12 cellular contexts compared by ENCODE assay signal in genomic region chr9:68896495-68896894, GRCh38.
DNase-seq lines count a peak whose midpoint lies in the region; ATAC-seq, FAIRE-seq and TF ChIP-seq lines count a peak whose summit lies in the region.
"Had no signal": no experiment of that assay in that cellular context is flagged by ENCODE, and none has a peak within 500 bp of the region (broad histone marks: within the 10 kb centered on the region; RNA-seq: fewer than 3 reads in every experiment).

No MANE protein-coding gene starts in this region.

- no peaks in the 10 kb centered on the region for H3K27me3 ChIP-seq in GM23338 (ENCODE audit: insufficient read depth)

- TF ChIP-seq CTCF in GM23338 (conservative IDR thresholded peaks at IDR 0.05; ENCODE audit: low read depth in 2 of 2) (no peak), type B pancreatic cell (conservative IDR thresholded peaks at IDR 0.05) (no peak)

- H3K27ac Mint-ChIP-seq in GM23338 (no peak overlapping the region), type B pancreatic cell (no peak overlapping the region)
- peak overlapping the region; percentile 80 for H3K27ac Mint-ChIP-seq in activated T-helper 17 cell treated with anti-CD3 and anti-CD28 coated beads, Interleukin-2, amount 50 U/mL, for 72 hours
- peak overlapping the region in 1 of 2 donors; percentile 47 for H3K27ac Mint-ChIP-seq in natural killer cell treated with Interleukin-12 subunit alpha and Interleukin-12 subunit beta and Interleukin-15 and Interleukin-18, amount 100 ng/mL, for 72 hours

- H3K36me3 Mint-ChIP-seq in GM23338 (ENCODE audit: low read depth) (no peaks in the 10 kb centered on the region; the same call in 2 of the 3 replicates), type B pancreatic cell (no peaks in the 10 kb centered on the region)
- H3K36me3 Mint-ChIP-seq in activated T-helper 17 cell treated with anti-CD3 and anti-CD28 coated beads, Interleukin-2, amount 50 U/mL, for 72 hours (ENCODE audit: low read depth) = no peaks in the 10 kb centered on the region
- no peaks in the 10 kb centered on the region for H3K36me3 Mint-ChIP-seq in natural killer cell treated with Interleukin-12 subunit alpha and Interleukin-12 subunit beta and Interleukin-15 and Interleukin-18, amount 100 ng/mL, for 72 hours

- no peaks in the 10 kb centered on the region for H3K36me3 ChIP-seq in GM23338 (ENCODE audit: insufficient read depth)

- peaks cover 5% of the 10 kb centered on the region for H3K27me3 Mint-ChIP-seq in GM23338 (ENCODE audit: insufficient read depth, low read depth, poor library complexity)
- no peaks in the 10 kb centered on the region for H3K27me3 Mint-ChIP-seq in activated T-helper 17 cell treated with anti-CD3 and anti-CD28 coated beads, Interleukin-2, amount 50 U/mL, for 72 hours
- H3K27me3 Mint-ChIP-seq in natural killer cell treated with Interleukin-12 subunit alpha and Interleukin-12 subunit beta and Interleukin-15 and Interleukin-18, amount 100 ng/mL, for 72 hours = peaks cover 6 to 8% of the 10 kb centered on the region in 2 donors
- no peaks in the 10 kb centered on the region for H3K27me3 Mint-ChIP-seq in type B pancreatic cell

- FAIRE-seq in GM12891 (lab: Jason Lieb, UNC) = peak; percentile 66
- FAIRE-seq: K562 had no signal

- no peaks in the 10 kb centered on the region for H3K79me2 ChIP-seq in GM23338 (replicated peaks; ENCODE audit: insufficient read depth)

- TF ChIP-seq POLR2A in GM12891 (IDR thresholded peaks at IDR 0.05; ENCODE audit: low read depth, low read length) = no peak

- ATAC-seq in GM23338 (no peak), GM18873 (IDR thresholded peaks at IDR 0.05; ENCODE audit: low FRiP score, unreplicated experiment) (no peak)
- ATAC-seq in activated T-helper 17 cell treated with anti-CD3 and anti-CD28 coated beads, Interleukin-2, amount 50 U/mL, for 72 hours (replicated peaks) = no peak
- ATAC-seq in natural killer cell treated with Interleukin-12 subunit alpha and Interleukin-12 subunit beta and Interleukin-15 and Interleukin-18, amount 100 ng/mL, for 72 hours = no peak
- ATAC-seq: K562, left lobe of liver had no signal

- H4K20me1 ChIP-seq in GM23338 (replicated peaks; ENCODE audit: insufficient read depth) = no peaks in the 10 kb centered on the region

- no peak overlapping the region; the same call in 1 of the 2 replicates for H3K4me2 ChIP-seq in GM23338

- H2AFZ ChIP-seq in GM23338 = peak overlapping the region; percentile 75

- H3K4me1 Mint-ChIP-seq in GM23338 (peaks cover 30% of the 10 kb centered on the region), type B pancreatic cell (ENCODE audit: unreplicated experiment) (peaks cover 45% of the 10 kb centered on the region)
- peaks cover 19% of the 10 kb centered on the region for H3K4me1 Mint-ChIP-seq in activated T-helper 17 cell treated with anti-CD3 and anti-CD28 coated beads, Interleukin-2, amount 50 U/mL, for 72 hours
- H3K4me1 Mint-ChIP-seq in natural killer cell treated with Interleukin-12 subunit alpha and Interleukin-12 subunit beta and Interleukin-15 and Interleukin-18, amount 100 ng/mL, for 72 hours (ENCODE audit: low read depth in 2 of 2) = peaks cover 11 to 16% of the 10 kb centered on the region in 2 donors

- H3K27ac ChIP-seq in GM23338 (ENCODE audit: low read depth) = no peak overlapping the region

- H3K4me1 ChIP-seq in GM23338 (ENCODE audit: insufficient read depth) = peaks cover 14% of the 10 kb centered on the region; the same call in 1 of the 2 replicates

- H3K4me3 ChIP-seq in GM23338 = no peak overlapping the region
- H3K4me3 ChIP-seq: K562, skin epidermis had no signal

- H3F3A ChIP-seq in GM23338 (replicated peaks; ENCODE audit: low read depth) = no peaks in the 10 kb centered on the region

- H3K4me3 Mint-ChIP-seq in GM23338 = no peak overlapping the region
- peak overlapping the region; percentile 68 for H3K4me3 Mint-ChIP-seq in activated T-helper 17 cell treated with anti-CD3 and anti-CD28 coated beads, Interleukin-2, amount 50 U/mL, for 72 hours
- H3K4me3 Mint-ChIP-seq in natural killer cell treated with Interleukin-12 subunit alpha and Interleukin-12 subunit beta and Interleukin-15 and Interleukin-18, amount 100 ng/mL, for 72 hours = peak overlapping the region; percentile 19
- H3K4me3 Mint-ChIP-seq in type B pancreatic cell = no peak overlapping the region

- H3K9me2 ChIP-seq in GM23338 (ENCODE audit: insufficient read depth) = peaks cover 3% of the 10 kb centered on the region; the same call in 1 of the 2 replicates

- no peak for DNase-seq in GM12891 (ENCODE audit: insufficient read length, low spot score)
- no peak for DNase-seq in GM23338 (ENCODE audit: low spot score)
- DNase-seq in natural killer cell treated with Interleukin-12 subunit alpha and Interleukin-12 subunit beta and Interleukin-15 and Interleukin-18, amount 100 ng/mL, for 72 hours (ENCODE audit: low spot score) = no peak
- no peak for DNase-seq in SHP77 (lab: John Stamatoyannopoulos, UW)
- no peak for DNase-seq in iPS-NIHi7 (ENCODE audit: extremely low spot score)
- no peak for DNase-seq in type B pancreatic cell (ENCODE audit: extremely low spot score, unreplicated experiment)
- DNase-seq: anterior cingulate cortex had no signal

- H3K9me3 Mint-ChIP-seq in GM23338 (no peaks in the 10 kb centered on the region), type B pancreatic cell (no peaks in the 10 kb centered on the region)
- H3K9me3 Mint-ChIP-seq in activated T-helper 17 cell treated with anti-CD3 and anti-CD28 coated beads, Interleukin-2, amount 50 U/mL, for 72 hours = no peaks in the 10 kb centered on the region
- H3K9me3 Mint-ChIP-seq in natural killer cell treated with Interleukin-12 subunit alpha and Interleukin-12 subunit beta and Interleukin-15 and Interleukin-18, amount 100 ng/mL, for 72 hours = no peaks in the 10 kb centered on the region

TF ChIP-seq in GM12891, 5 proteins besides CTCF, POLR2A, EP300 and RAD21:
- TF ChIP-seq TAF1 (IDR thresholded peaks at IDR 0.05; ENCODE audit: low read depth, low read length) (no peak), POU2F2 (IDR thresholded peaks at IDR 0.05; ENCODE audit: low read depth, low read length) (no peak), SPI1 (IDR thresholded peaks at IDR 0.05; ENCODE audit: low read depth, low read length) (no peak), PAX5 (IDR thresholded peaks at IDR 0.05; ENCODE audit: insufficient read depth, low read length, severe bottlenecking) (no peak), POLR2AphosphoS5 (IDR thresholded peaks at IDR 0.05; ENCODE audit: low read depth, low read length) (no peak)

TF ChIP-seq in GM23338, 12 proteins besides CTCF, POLR2A, EP300 and RAD21 (continues in another document):
- TF ChIP-seq STAT1 (IDR thresholded peaks at IDR 0.05; ENCODE audit: unreplicated experiment) (no peak), REST (IDR thresholded peaks at IDR 0.05; ENCODE audit: unreplicated experiment) (no peak), ZNF114 (CRISPR knock-in tag; IDR thresholded peaks at IDR 0.05) (no peak), NANOG (IDR thresholded peaks at IDR 0.05; ENCODE audit: borderline replicate concordance) (no peak)

Comparison
In these comparisons a context has a peak if more than half of its experiments do, and no peak if none do; other contexts are left out.
1. H3K4me3 Mint-ChIP-seq: peak in activated T-helper 17 cell treated with anti-CD3 and anti-CD28 coated beads, Interleukin-2, amount 50 U/mL, for 72 hours (single experiment) and natural killer cell treated with Interleukin-12 subunit alpha and Interleukin-12 subunit beta and Interleukin-15 and Interleukin-18, amount 100 ng/mL, for 72 hours (single experiment); none in GM23338 (single experiment) and type B pancreatic cell (single experiment).